8 cellular contexts compared by ENCODE assay signal in the genomic region with DNA sequence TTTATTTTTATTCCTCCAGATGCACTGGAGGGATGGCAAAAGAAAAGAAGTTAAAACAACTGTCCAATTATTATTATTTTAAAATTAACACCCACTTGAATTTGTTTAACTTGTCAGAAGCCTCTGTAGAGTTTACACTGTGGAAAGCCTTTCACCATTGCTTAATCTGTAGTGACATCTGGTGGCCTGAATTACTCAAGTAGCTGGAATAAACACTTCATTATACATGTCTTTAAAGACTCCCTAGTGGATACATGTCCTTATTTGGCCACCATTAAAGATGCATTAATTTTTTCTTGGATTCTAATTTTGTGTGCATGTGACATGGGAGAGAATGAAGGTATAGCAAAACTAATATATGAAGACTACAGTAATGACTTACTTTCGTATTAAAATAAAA.
DNase-seq lines count a peak whose midpoint lies in the region; ATAC-seq and TF ChIP-seq lines count a peak whose summit lies in the region.

No MANE protein-coding gene starts in this region.

- H3K79me2 ChIP-seq in OCI-LY3 (ENCODE audit: low read length): no peaks in the 10 kb centered on the region

- H3K4me1 ChIP-seq in OCI-LY3 (ENCODE audit: low read length): peaks cover 36% of the 10 kb centered on the region

- H2AFZ ChIP-seq in OCI-LY3 (ENCODE audit: low read depth, low read length): no peak overlapping the region

- DNase-seq in GM10266 (ENCODE audit: extremely low spot score): no peak
- peak; percentile 7 to 11 for DNase-seq in HL-60 (ENCODE audit: low read depth in 1 of 2, low spot score in 1 of 2)
- peak; percentile 49 for DNase-seq in fibroblast of mammary gland (ENCODE audit: low read depth)
- DNase-seq in retinal pigment epithelial cell (ENCODE audit: low read depth): peak; percentile 26

- H3K4me2 ChIP-seq in OCI-LY3 (ENCODE audit: low read length): no peak overlapping the region

- ATAC-seq in GM19328 (IDR thresholded peaks at IDR 0.05; ENCODE audit: unreplicated experiment) (no peak), GM21528 (IDR thresholded peaks at IDR 0.05; ENCODE audit: low FRiP score, unreplicated experiment) (no peak), HG03097 (IDR thresholded peaks at IDR 0.05; ENCODE audit: low FRiP score, unreplicated experiment) (no peak)

- peak; percentile 53 for TF ChIP-seq CTCF in GM10266 (IDR thresholded peaks at IDR 0.05; ENCODE audit: control insufficient read depth, insufficient read depth, low read depth, missing control alignments)
- TF ChIP-seq CTCF in HL-60 (IDR thresholded peaks at IDR 0.05; ENCODE audit: insufficient read depth, low read length): no peak
- peak; percentile 91 for TF ChIP-seq CTCF in OCI-LY3 (IDR thresholded peaks at IDR 0.05; ENCODE audit: low read depth, low read length)
- peak; percentile 28 for TF ChIP-seq CTCF in fibroblast of mammary gland (conservative IDR thresholded peaks at IDR 0.05; ENCODE audit: control insufficient read depth, insufficient read depth, low read depth, low read length)
- TF ChIP-seq CTCF in retinal pigment epithelial cell (conservative IDR thresholded peaks at IDR 0.05; ENCODE audit: low read depth, low read length): peak; percentile 56

- H3K9ac ChIP-seq in OCI-LY3 (ENCODE audit: low read length): no peak overlapping the region

- no peaks in the 10 kb centered on the region for H3K36me3 ChIP-seq in OCI-LY3 (replicated peaks; ENCODE audit: low read depth, low read length)

- H3K4me3 ChIP-seq in HL-60 (replicated peaks; ENCODE audit: insufficient read depth, low read length) (no peak overlapping the region), OCI-LY3 (ENCODE audit: low read length) (no peak overlapping the region), fibroblast of mammary gland (ENCODE audit: control insufficient read depth, low read depth, low read length) (no peak overlapping the region), retinal pigment epithelial cell (ENCODE audit: low read length) (no peak overlapping the region)

- no peaks in the 10 kb centered on the region for H4K20me1 ChIP-seq in OCI-LY3 (ENCODE audit: insufficient read depth, low read length)

- no peaks in the 10 kb centered on the region for H3K9me3 ChIP-seq in OCI-LY3 (ENCODE audit: insufficient read depth, low read length)

- H3K27ac ChIP-seq in HL-60 (replicated peaks) (no peak overlapping the region), OCI-LY3 (ENCODE audit: low read length) (no peak overlapping the region)

- H3K27me3 ChIP-seq in HL-60 (ENCODE audit: insufficient read depth, poor library complexity, severe bottlenecking) (no peaks in the 10 kb centered on the region), OCI-LY3 (ENCODE audit: low read depth, low read length) (no peaks in the 10 kb centered on the region)
